ENCODE assay signal across 18 cellular contexts in the genomic region with DNA sequence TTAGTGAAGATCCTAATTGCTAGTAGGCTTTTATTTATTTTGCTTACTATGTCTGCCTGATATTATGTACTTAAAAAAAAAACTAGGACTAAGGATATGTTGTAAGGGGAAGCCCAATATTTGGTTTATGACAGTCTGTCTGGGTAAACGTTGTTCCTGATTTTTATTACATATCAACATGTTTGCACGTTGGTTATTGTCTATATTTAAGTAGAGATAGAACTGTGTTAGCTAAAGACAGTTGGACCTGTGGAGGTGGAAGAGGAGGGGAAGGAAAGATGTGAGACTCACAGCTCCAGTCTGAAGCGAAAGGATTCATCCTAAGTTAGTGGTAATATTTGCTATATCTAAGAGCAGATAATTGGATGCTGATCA.
DNase-seq lines count a peak whose midpoint lies in the region; ATAC-seq, FAIRE-seq and TF ChIP-seq lines count a peak whose summit lies in the region.
"Had no signal": no experiment of that assay in that cellular context is flagged by ENCODE, and none has a peak within 500 bp of the region (broad histone marks: within the 10 kb centered on the region; RNA-seq: fewer than 3 reads in every experiment).

No MANE protein-coding gene starts in this region.

- peak overlapping the region; percentile 38 to 54 for H3K27ac Mint-ChIP-seq in natural killer cell
- peak overlapping the region in 1 of 2 donors; percentile 83 for H3K27ac Mint-ChIP-seq in natural killer cell treated with Interleukin-12 subunit alpha and Interleukin-12 subunit beta and Interleukin-15 and Interleukin-18, amount 100 ng/mL, for 72 hours
- H3K27ac Mint-ChIP-seq in activated T-helper 17 cell treated with anti-CD3 and anti-CD28 coated beads, Interleukin-2, amount 50 U/mL, for 72 hours: peak overlapping the region; percentile 78
- peak overlapping the region in 8 of 9 donors; percentile 8 to 84 (median 62) for H3K27ac Mint-ChIP-seq in naive thymus-derived CD4-positive, alpha-beta T cell

- H3K36me3 Mint-ChIP-seq in natural killer cell: peaks cover 22% of the 10 kb centered on the region
- H3K36me3 Mint-ChIP-seq in natural killer cell treated with Interleukin-12 subunit alpha and Interleukin-12 subunit beta and Interleukin-15 and Interleukin-18, amount 100 ng/mL, for 72 hours: peaks cover 26% of the 10 kb centered on the region
- peaks cover 85% of the 10 kb centered on the region for H3K36me3 Mint-ChIP-seq in activated T-helper 17 cell treated with anti-CD3 and anti-CD28 coated beads, Interleukin-2, amount 50 U/mL, for 72 hours (ENCODE audit: low read depth)
- peaks cover 22 to 59% (median 44%) of the 10 kb centered on the region in 5 donors for H3K36me3 Mint-ChIP-seq in naive thymus-derived CD4-positive, alpha-beta T cell

- DNase-seq in natural killer cell (no peak), aorta (no peak), GM19239 (ENCODE audit: insufficient read length, low spot score) (no peak), Kasumi-1 (lab: John Stamatoyannopoulos, UW) (no peak), NCI-H1930 (lab: John Stamatoyannopoulos, UW) (no peak)
- no peak for DNase-seq in natural killer cell treated with Interleukin-12 subunit alpha and Interleukin-12 subunit beta and Interleukin-15 and Interleukin-18, amount 100 ng/mL, for 72 hours (ENCODE audit: low spot score)
- no peak for DNase-seq in naive thymus-derived CD4-positive, alpha-beta T cell
- DNase-seq: activated CD8-positive, alpha-beta memory T cell treated with anti-CD3 and anti-CD28 coated beads for 24 hours; cerebellar nuclear complex; effector memory CD8-positive, alpha-beta T cell; H7; head of caudate nucleus; mesendoderm; NCI-H524; nucleus accumbens had no signal

- H3K4me1 ChIP-seq in naive thymus-derived CD4-positive, alpha-beta T cell (ENCODE audit: control insufficient read depth in 2 of 2, insufficient read depth in 2 of 2, low read length in 2 of 2): no peaks in the 10 kb centered on the region
- H3K4me1 ChIP-seq in aorta (ENCODE audit: control insufficient read depth in 1 of 2, insufficient read depth in 2 of 2, low read length in 2 of 2): no peaks in the 10 kb centered on the region

- no peaks in the 10 kb centered on the region for H3K27me3 Mint-ChIP-seq in natural killer cell (ENCODE audit: low read depth in 2 of 2)
- no peaks in the 10 kb centered on the region for H3K27me3 Mint-ChIP-seq in natural killer cell treated with Interleukin-12 subunit alpha and Interleukin-12 subunit beta and Interleukin-15 and Interleukin-18, amount 100 ng/mL, for 72 hours
- no peaks in the 10 kb centered on the region for H3K27me3 Mint-ChIP-seq in activated T-helper 17 cell treated with anti-CD3 and anti-CD28 coated beads, Interleukin-2, amount 50 U/mL, for 72 hours
- no peaks in the 10 kb centered on the region for H3K27me3 Mint-ChIP-seq in naive thymus-derived CD4-positive, alpha-beta T cell
- H3K27me3 Mint-ChIP-seq: effector memory CD8-positive, alpha-beta T cell had no signal

- TF ChIP-seq CTCF in natural killer cell (IDR thresholded peaks at IDR 0.05): no peak

- CTCF ChIA-PET in naive thymus-derived CD4-positive, alpha-beta T cell (lab: Charles Lee): interaction anchor here (0.9 kb wide), 1 partner anchor 58 kb away, joined by 4 read pairs; no protein-coding TSS in a partner anchor

- POLR2A ChIA-PET in naive thymus-derived CD4-positive, alpha-beta T cell (lab: Charles Lee): interaction anchor here (1.3 to 1.5 kb wide), 3 partner anchors 11 to 70 kb away, joined by 4 read pairs; no protein-coding TSS in a partner anchor

- no peak overlapping the region for H3K4me3 Mint-ChIP-seq in natural killer cell
- H3K4me3 Mint-ChIP-seq in natural killer cell treated with Interleukin-12 subunit alpha and Interleukin-12 subunit beta and Interleukin-15 and Interleukin-18, amount 100 ng/mL, for 72 hours: no peak overlapping the region
- no peak overlapping the region for H3K4me3 Mint-ChIP-seq in activated T-helper 17 cell treated with anti-CD3 and anti-CD28 coated beads, Interleukin-2, amount 50 U/mL, for 72 hours
- H3K4me3 Mint-ChIP-seq in naive thymus-derived CD4-positive, alpha-beta T cell: no peak overlapping the region
- H3K4me3 Mint-ChIP-seq: effector memory CD8-positive, alpha-beta T cell had no signal

- H3K9me3 Mint-ChIP-seq in natural killer cell: peaks cover 0 to under 1% of the 10 kb centered on the region in 2 donors
- H3K9me3 Mint-ChIP-seq in natural killer cell treated with Interleukin-12 subunit alpha and Interleukin-12 subunit beta and Interleukin-15 and Interleukin-18, amount 100 ng/mL, for 72 hours: peaks cover 6% of the 10 kb centered on the region
- peaks cover 7% of the 10 kb centered on the region for H3K9me3 Mint-ChIP-seq in activated T-helper 17 cell treated with anti-CD3 and anti-CD28 coated beads, Interleukin-2, amount 50 U/mL, for 72 hours
- H3K9me3 Mint-ChIP-seq in naive thymus-derived CD4-positive, alpha-beta T cell: peaks cover 0 to 11% (median 5%) of the 10 kb centered on the region in 11 donors
- H3K9me3 Mint-ChIP-seq: effector memory CD8-positive, alpha-beta T cell had no signal

- peaks cover 14 to 63% (median 17%) of the 10 kb centered on the region in 3 experiments for H3K36me3 ChIP-seq in naive thymus-derived CD4-positive, alpha-beta T cell (ENCODE audit: control insufficient read depth in 2 of 3, insufficient read depth in 3 of 3, low read length in 3 of 3)
- peaks cover 0 to 3% of the 10 kb centered on the region in 2 donors for H3K36me3 ChIP-seq in aorta (ENCODE audit: control insufficient read depth in 1 of 2, insufficient read depth in 2 of 2, low read length in 1 of 2)

- H3K27me3 ChIP-seq in naive thymus-derived CD4-positive, alpha-beta T cell (ENCODE audit: control insufficient read depth in 2 of 2, insufficient read depth in 2 of 2, low read length in 2 of 2): no peaks in the 10 kb centered on the region
- H3K27me3 ChIP-seq in aorta (ENCODE audit: control insufficient read depth in 1 of 2, insufficient read depth in 2 of 2, low read length in 1 of 2): no peaks in the 10 kb centered on the region

- 41 to 43% methylated on average over 3 of the region's 3 CpGs for WGBS in aorta, 2 donors

- no peak for FAIRE-seq in GM19239 (lab: Jason Lieb, UNC)
- FAIRE-seq: G401.6, islet of Langerhans had no signal

- no peak for ATAC-seq in natural killer cell
- ATAC-seq in natural killer cell treated with Interleukin-12 subunit alpha and Interleukin-12 subunit beta and Interleukin-15 and Interleukin-18, amount 100 ng/mL, for 72 hours: no peak
- no peak for ATAC-seq in activated T-helper 17 cell treated with anti-CD3 and anti-CD28 coated beads, Interleukin-2, amount 50 U/mL, for 72 hours (replicated peaks)
- ATAC-seq in naive thymus-derived CD4-positive, alpha-beta T cell: no peak
- ATAC-seq in aorta (ENCODE audit: low FRiP score): no peak
- ATAC-seq: effector memory CD8-positive, alpha-beta T cell had no signal

- intact Hi-C loops in natural killer cell (cut with micrococcal nuclease): no loop called here
- intact Hi-C loops in naive thymus-derived CD4-positive, alpha-beta T cell (cut with micrococcal nuclease): loop anchor here in 1 of 2 donors (2.0 kb wide), 1 partner anchor 34 kb away; no protein-coding TSS in a partner anchor
- intact Hi-C loops in aorta (cut with DNase I): loop anchor here in 1 of 2 donors (5.0 kb wide), 1 partner anchor 89 kb away; a partner anchor contains a TSS

- H3K27ac ChIP-seq in naive thymus-derived CD4-positive, alpha-beta T cell (ENCODE audit: low read depth, low read length): no peak overlapping the region
- H3K27ac ChIP-seq in aorta (ENCODE audit: low read depth in 1 of 2, low read length in 2 of 2): peak overlapping the region; percentile 43 to 57

- H3K4me1 Mint-ChIP-seq in natural killer cell: peaks cover 31 to 45% of the 10 kb centered on the region in 2 donors
- peaks cover 20 to 28% of the 10 kb centered on the region in 2 donors for H3K4me1 Mint-ChIP-seq in natural killer cell treated with Interleukin-12 subunit alpha and Interleukin-12 subunit beta and Interleukin-15 and Interleukin-18, amount 100 ng/mL, for 72 hours (ENCODE audit: low read depth in 2 of 2)
- H3K4me1 Mint-ChIP-seq in activated T-helper 17 cell treated with anti-CD3 and anti-CD28 coated beads, Interleukin-2, amount 50 U/mL, for 72 hours: peaks cover 30% of the 10 kb centered on the region
- H3K4me1 Mint-ChIP-seq in naive thymus-derived CD4-positive, alpha-beta T cell: peaks cover 15 to 76% (median 62%) of the 10 kb centered on the region in 7 donors

- peaks cover 0 to 2% (median 0%) of the 10 kb centered on the region in 3 experiments for H3K9me3 ChIP-seq in naive thymus-derived CD4-positive, alpha-beta T cell (ENCODE audit: control insufficient read depth in 2 of 3, low read length in 3 of 3)
- H3K9me3 ChIP-seq in aorta (ENCODE audit: control insufficient read depth, low read length): no peaks in the 10 kb centered on the region

- no peak overlapping the region for H3K4me3 ChIP-seq in naive thymus-derived CD4-positive, alpha-beta T cell (ENCODE audit: low read length)
- H3K4me3 ChIP-seq in aorta (ENCODE audit: low read length in 2 of 2): no peak overlapping the region
